ENCODE assay signal across 21 cellular contexts in genomic region chr12:70603044-70603443, GRCh38. TPM values are rescaled to one million over a fixed set of nuclear protein-coding genes. Genes with fewer than 3 reads are reported as not detected.
"Had no signal": no experiment of that assay in that cellular context is flagged by ENCODE, and none has a peak within 500 bp of the region (broad histone marks: within the 10 kb centered on the region; RNA-seq: fewer than 3 reads in every experiment).

No MANE protein-coding gene starts in this region.

- H3K36me3 ChIP-seq: prostate gland, sigmoid colon, stomach, uterus had no signal

- H3K27ac Mint-ChIP-seq: activated naive CD4-positive, alpha-beta T cell treated with anti-CD3 and anti-CD28 coated beads, Interleukin-2, amount 50 U/mL, for 24 hours; brain; endodermal cell; naive thymus-derived CD8-positive, alpha-beta T cell had no signal

- H3K4me1 Mint-ChIP-seq: activated naive CD4-positive, alpha-beta T cell treated with anti-CD3 and anti-CD28 coated beads, Interleukin-2, amount 50 U/mL, for 24 hours; endodermal cell; naive thymus-derived CD8-positive, alpha-beta T cell had no signal

- H3K4me1 ChIP-seq: esophagus muscularis mucosa, prostate gland, sigmoid colon, uterus had no signal

- H3K9me3 ChIP-seq: prostate gland, sigmoid colon, stomach, uterus had no signal

- H2AFZ ChIP-seq: hepatocyte had no signal

- FAIRE-seq: frontal cortex had no signal

- H3K4me3 Mint-ChIP-seq: activated naive CD4-positive, alpha-beta T cell treated with anti-CD3 and anti-CD28 coated beads, Interleukin-2, amount 50 U/mL, for 24 hours; brain; endodermal cell; naive thymus-derived CD8-positive, alpha-beta T cell had no signal

- H3K79me2 ChIP-seq: hepatocyte had no signal

- DNase-seq: activated CD4-positive, alpha-beta T cell treated with anti-CD3 and anti-CD28 coated beads, Interleukin-2, amount 50 U/mL, for 4 hours; activated CD4-positive, CD25-positive, alpha-beta regulatory T cell treated with anti-CD3 and anti-CD28 coated beads, Interleukin-2, amount 50 U/mL, for 72 hours; activated effector memory CD4-positive, alpha-beta T cell treated with Interleukin-2 at 50 U/mL for 16 hours; activated T-cell treated with anti-CD3 and anti-CD28 coated beads, Interleukin-2, amount 50 U/mL, for 1 hour; amniotic stem cell; endodermal cell; left cardiac atrium; mammary epithelial cell; naive thymus-derived CD8-positive, alpha-beta T cell; nucleus accumbens; sigmoid colon; stimulated activated CD4-positive, alpha-beta T cell treated with anti-CD3 and anti-CD28 coated beads, Interleukin-15, amount 100 ng/mL, for 24 hours; stimulated activated CD4-positive, alpha-beta T cell treated with anti-CD3 and anti-CD28 coated beads, Interleukin-4, amount 100 ng/mL, for 4 hours; stomach; uterus had no signal

- H3K27me3 ChIP-seq: uterus had no signal

- H3K4me3 ChIP-seq: hepatocyte, prostate gland, sigmoid colon, stomach, uterus had no signal

- H3K9me3 Mint-ChIP-seq: activated naive CD4-positive, alpha-beta T cell treated with anti-CD3 and anti-CD28 coated beads, Interleukin-2, amount 50 U/mL, for 24 hours had no signal

- ATAC-seq: left cardiac atrium; naive thymus-derived CD8-positive, alpha-beta T cell had no signal

- H3K36me3 Mint-ChIP-seq: activated naive CD4-positive, alpha-beta T cell treated with anti-CD3 and anti-CD28 coated beads, Interleukin-2, amount 50 U/mL, for 24 hours; brain; naive thymus-derived CD8-positive, alpha-beta T cell had no signal

- H3K4me2 ChIP-seq: hepatocyte had no signal

- H3K27ac ChIP-seq: esophagus muscularis mucosa, hepatocyte, prostate gland, sigmoid colon, stomach had no signal

RNA-seq across cellular contexts. Expression of gene PTPRB, which starts 34.2 kb away (rescaled TPM):
- total RNA-seq: naive thymus-derived CD8-positive, alpha-beta T cell had no signal
- polyA plus RNA-seq: naive thymus-derived CD8-positive, alpha-beta T cell had no signal
